In the genomic region with DNA sequence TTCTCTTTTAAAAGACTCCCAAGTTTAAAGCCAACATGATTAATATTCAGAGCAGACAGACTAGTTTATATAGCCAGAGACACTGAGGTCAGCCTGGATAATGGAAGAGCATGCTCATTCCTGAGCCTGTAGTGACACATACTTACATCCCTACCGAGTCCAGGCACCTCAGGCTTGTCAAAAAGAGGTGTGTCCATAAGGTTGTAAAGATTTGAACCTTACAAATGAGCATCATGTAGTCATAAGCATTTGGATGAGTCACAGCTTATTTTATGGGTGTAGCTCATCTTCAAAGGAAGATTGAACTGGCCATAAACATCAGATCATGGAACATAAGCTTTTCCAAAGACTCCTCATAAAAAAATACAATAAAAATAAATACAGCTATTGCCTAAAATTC, we compare ENCODE assay signal across 1 cellular context.
A peak's percentile ranks its signal among the peaks of the same experiment; 100 is the strongest.
TF ChIP-seq lines count a peak whose summit lies in the region.

No MANE protein-coding gene starts in this region.

TF ChIP-seq in HEK293, 187 proteins besides CTCF, POLR2A, EP300 and RAD21 (continued from another document):
- no peak for TF ChIP-seq TSHZ1 (tag by site-specific recombination; IDR thresholded peaks at IDR 0.05; ENCODE audit: borderline replicate concordance)
- TF ChIP-seq, protein P1, sequence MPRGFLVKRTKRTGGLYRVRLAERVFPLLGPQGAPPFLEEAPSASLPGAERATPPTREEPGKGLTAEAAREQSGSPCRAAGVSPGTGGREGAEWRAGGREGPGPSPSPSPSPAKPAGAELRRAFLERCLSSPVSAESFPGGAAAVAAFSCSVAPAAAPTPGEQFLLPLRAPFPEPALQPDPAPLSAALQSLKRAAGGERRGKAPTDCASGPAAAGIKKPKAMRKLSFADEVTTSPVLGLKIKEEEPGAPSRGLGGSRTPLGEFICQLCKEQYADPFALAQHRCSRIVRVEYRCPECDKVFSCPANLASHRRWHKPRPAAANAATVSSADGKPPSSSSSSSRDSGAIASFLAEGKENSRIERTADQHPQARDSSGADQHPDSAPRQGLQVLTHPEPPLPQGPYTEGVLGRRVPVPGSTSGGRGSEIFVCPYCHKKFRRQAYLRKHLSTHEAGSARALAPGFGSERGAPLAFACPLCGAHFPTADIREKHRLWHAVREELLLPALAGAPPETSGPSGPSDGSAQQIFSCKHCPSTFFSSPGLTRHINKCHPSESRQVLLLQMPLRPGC (tag by site-specific recombination; IDR thresholded peaks at IDR 0.05): peak; percentile 18; the same call in 1 of the 2 replicates
- TF ChIP-seq, protein P2, sequence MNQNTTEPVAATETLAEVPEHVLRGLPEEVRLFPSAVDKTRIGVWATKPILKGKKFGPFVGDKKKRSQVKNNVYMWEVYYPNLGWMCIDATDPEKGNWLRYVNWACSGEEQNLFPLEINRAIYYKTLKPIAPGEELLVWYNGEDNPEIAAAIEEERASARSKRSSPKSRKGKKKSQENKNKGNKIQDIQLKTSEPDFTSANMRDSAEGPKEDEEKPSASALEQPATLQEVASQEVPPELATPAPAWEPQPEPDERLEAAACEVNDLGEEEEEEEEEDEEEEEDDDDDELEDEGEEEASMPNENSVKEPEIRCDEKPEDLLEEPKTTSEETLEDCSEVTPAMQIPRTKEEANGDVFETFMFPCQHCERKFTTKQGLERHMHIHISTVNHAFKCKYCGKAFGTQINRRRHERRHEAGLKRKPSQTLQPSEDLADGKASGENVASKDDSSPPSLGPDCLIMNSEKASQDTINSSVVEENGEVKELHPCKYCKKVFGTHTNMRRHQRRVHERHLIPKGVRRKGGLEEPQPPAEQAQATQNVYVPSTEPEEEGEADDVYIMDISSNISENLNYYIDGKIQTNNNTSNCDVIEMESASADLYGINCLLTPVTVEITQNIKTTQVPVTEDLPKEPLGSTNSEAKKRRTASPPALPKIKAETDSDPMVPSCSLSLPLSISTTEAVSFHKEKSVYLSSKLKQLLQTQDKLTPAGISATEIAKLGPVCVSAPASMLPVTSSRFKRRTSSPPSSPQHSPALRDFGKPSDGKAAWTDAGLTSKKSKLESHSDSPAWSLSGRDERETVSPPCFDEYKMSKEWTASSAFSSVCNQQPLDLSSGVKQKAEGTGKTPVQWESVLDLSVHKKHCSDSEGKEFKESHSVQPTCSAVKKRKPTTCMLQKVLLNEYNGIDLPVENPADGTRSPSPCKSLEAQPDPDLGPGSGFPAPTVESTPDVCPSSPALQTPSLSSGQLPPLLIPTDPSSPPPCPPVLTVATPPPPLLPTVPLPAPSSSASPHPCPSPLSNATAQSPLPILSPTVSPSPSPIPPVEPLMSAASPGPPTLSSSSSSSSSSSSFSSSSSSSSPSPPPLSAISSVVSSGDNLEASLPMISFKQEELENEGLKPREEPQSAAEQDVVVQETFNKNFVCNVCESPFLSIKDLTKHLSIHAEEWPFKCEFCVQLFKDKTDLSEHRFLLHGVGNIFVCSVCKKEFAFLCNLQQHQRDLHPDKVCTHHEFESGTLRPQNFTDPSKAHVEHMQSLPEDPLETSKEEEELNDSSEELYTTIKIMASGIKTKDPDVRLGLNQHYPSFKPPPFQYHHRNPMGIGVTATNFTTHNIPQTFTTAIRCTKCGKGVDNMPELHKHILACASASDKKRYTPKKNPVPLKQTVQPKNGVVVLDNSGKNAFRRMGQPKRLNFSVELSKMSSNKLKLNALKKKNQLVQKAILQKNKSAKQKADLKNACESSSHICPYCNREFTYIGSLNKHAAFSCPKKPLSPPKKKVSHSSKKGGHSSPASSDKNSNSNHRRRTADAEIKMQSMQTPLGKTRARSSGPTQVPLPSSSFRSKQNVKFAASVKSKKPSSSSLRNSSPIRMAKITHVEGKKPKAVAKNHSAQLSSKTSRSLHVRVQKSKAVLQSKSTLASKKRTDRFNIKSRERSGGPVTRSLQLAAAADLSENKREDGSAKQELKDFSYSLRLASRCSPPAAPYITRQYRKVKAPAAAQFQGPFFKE (tag by site-specific recombination; IDR thresholded peaks at IDR 0.05; ENCODE audit: borderline replicate concordance): no peak
- TF ChIP-seq KLF10 (tag by site-specific recombination; IDR thresholded peaks at IDR 0.05): peak; percentile 78
- no peak for TF ChIP-seq ZSCAN30 (tag by site-specific recombination; IDR thresholded peaks at IDR 0.05)
- TF ChIP-seq ZNF274 (IDR thresholded peaks at IDR 0.05; ENCODE audit: low read length): no peak
- TF ChIP-seq ZNF274 (tag by site-specific recombination; IDR thresholded peaks at IDR 0.05; ENCODE audit: borderline replicate concordance): no peak
- TF ChIP-seq HOXD13 (CRISPR knock-in tag; IDR thresholded peaks at IDR 0.05; ENCODE audit: borderline replicate concordance): peak; percentile 39; the same call in 1 of the 2 replicates
- no peak for TF ChIP-seq REPIN1 (tag by site-specific recombination; IDR thresholded peaks at IDR 0.05; ENCODE audit: low read depth)
- peak; percentile 31; the same call in 1 of the 2 replicates for TF ChIP-seq ZBTB20 (tag by site-specific recombination; IDR thresholded peaks at IDR 0.05)
- no peak for TF ChIP-seq ZNF596 (tag by site-specific recombination; IDR thresholded peaks at IDR 0.05)
- TF ChIP-seq ZNF423 (tag by site-specific recombination; IDR thresholded peaks at IDR 0.05): no peak
- peak; percentile 31; the same call in 1 of the 2 replicates for TF ChIP-seq ZNF394 (tag by site-specific recombination; IDR thresholded peaks at IDR 0.05; ENCODE audit: borderline replicate concordance)
- TF ChIP-seq ZNF23 (tag by site-specific recombination; IDR thresholded peaks at IDR 0.05; ENCODE audit: borderline replicate concordance): no peak
- peak; percentile 78 for TF ChIP-seq HIC1 (tag by site-specific recombination; IDR thresholded peaks at IDR 0.05)
- TF ChIP-seq ZNF600 (tag by site-specific recombination; IDR thresholded peaks at IDR 0.05): no peak
- no peak for TF ChIP-seq ZNF768 (tag by site-specific recombination; IDR thresholded peaks at IDR 0.05)
- no peak for TF ChIP-seq ZNF10 (tag by site-specific recombination; IDR thresholded peaks at IDR 0.05)
- peak; percentile 12; the same call in 1 of the 2 replicates for TF ChIP-seq SP3 (tag by site-specific recombination; IDR thresholded peaks at IDR 0.05)
- peak; percentile 89 for TF ChIP-seq FEZF1 (tag by site-specific recombination; IDR thresholded peaks at IDR 0.05)
- TF ChIP-seq SALL2 (tag by site-specific recombination; IDR thresholded peaks at IDR 0.05; ENCODE audit: borderline replicate concordance): no peak
- TF ChIP-seq RBAK (tag by site-specific recombination; IDR thresholded peaks at IDR 0.05): no peak
- no peak for TF ChIP-seq ZNF2 (tag by site-specific recombination; IDR thresholded peaks at IDR 0.05)
- no peak for TF ChIP-seq ZFP37 (tag by site-specific recombination; IDR thresholded peaks at IDR 0.05)
- TF ChIP-seq ZNF776 (tag by site-specific recombination; IDR thresholded peaks at IDR 0.05; ENCODE audit: borderline replicate concordance): no peak
